ENCODE assay signal across 8 cellular contexts in the genomic region with DNA sequence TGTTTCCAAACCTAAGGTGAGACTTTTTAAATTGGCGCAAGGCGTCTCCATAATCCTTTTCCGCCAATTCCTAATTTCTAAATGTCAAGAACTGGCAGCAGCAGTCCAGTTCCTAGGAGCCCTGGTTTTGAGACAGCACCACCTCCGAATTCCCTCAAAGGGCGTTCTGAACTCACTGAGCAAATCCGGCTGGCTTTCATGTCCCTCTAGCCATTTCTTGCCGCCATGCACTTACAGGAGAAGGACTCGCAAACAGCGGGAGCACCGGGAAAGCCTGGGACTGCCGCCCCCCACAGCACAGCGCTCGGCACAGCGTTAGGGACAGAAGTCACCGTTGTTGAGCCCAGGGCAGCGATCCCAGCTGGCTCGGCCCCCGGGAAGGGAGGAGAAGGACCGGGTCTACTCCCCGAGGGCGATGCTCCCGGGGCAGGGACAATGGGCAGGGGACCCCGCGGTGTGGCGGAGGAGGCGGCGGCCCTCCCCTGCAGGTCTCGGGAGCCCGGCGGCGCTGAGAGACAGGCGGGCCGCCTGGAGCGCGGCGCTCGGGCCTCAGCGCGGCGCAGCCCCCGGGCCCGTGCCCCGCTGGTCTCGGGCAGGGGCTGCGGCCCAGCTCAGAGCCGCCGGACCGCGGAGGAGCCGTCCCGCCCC. TPM values are rescaled to one million over a fixed set of nuclear protein-coding genes. Genes with fewer than 3 reads are reported as not detected.
DNase-seq lines count a peak whose midpoint lies in the region; ATAC-seq and TF ChIP-seq lines count a peak whose summit lies in the region.

No MANE protein-coding gene starts in this region.

- peaks cover 73% of the 10 kb centered on the region for H3K4me1 Mint-ChIP-seq in activated T-helper 1 cell treated with anti-CD3 and anti-CD28 coated beads, Interleukin-12 subunit alpha, Interleukin-12 subunit beta, Interleukin-2, Interleukin-4 antibody, amounts not matched to agents 30 ng/mL and 10 ng/mL and 1 ng/mL, durations not matched to agents 14 hours and 24 hours and 36 hours (ENCODE audit: low read depth)

- H3K27me3 ChIP-seq in fibroblast of lung (ENCODE audit: control insufficient read depth, insufficient read depth, low read length), result no peaks in the 10 kb centered on the region
- H3K27me3 ChIP-seq in upper lobe of right lung, result no peaks in the 10 kb centered on the region

- H3K4me3 ChIP-seq in fibroblast of lung (replicated peaks in 1 of 4; ENCODE audit: control extremely low read depth in 1 of 4, insufficient read depth in 1 of 4, low read depth in 3 of 4, low read length in 4 of 4) (peak overlapping the region; percentile 73 to 95 (median 87)), upper lobe of right lung (peak overlapping the region; percentile 87)

- H3K9me3 ChIP-seq in fibroblast of lung (ENCODE audit: control insufficient read depth, insufficient read depth, low read depth, low read length) (no peaks in the 10 kb centered on the region), upper lobe of right lung (no peaks in the 10 kb centered on the region)

- no peak overlapping the region for H2AFZ ChIP-seq in fibroblast of lung (ENCODE audit: low read length)

- H3K36me3 ChIP-seq in fibroblast of lung (ENCODE audit: control insufficient read depth, insufficient read depth, low read length), result no peaks in the 10 kb centered on the region
- H3K36me3 ChIP-seq in upper lobe of right lung, result peaks cover 4% of the 10 kb centered on the region

- H3K4me1 ChIP-seq in fibroblast of lung (ENCODE audit: control insufficient read depth, extremely low read depth, insufficient read depth, low read length) (peaks cover 27% of the 10 kb centered on the region), upper lobe of right lung (peaks cover 53% of the 10 kb centered on the region)

- ATAC-seq in HG02870 (IDR thresholded peaks at IDR 0.05; ENCODE audit: unreplicated experiment) (peak; percentile 4), upper lobe of right lung (peak; percentile 53)

- peaks cover 56% of the 10 kb centered on the region for H3K79me2 ChIP-seq in fibroblast of lung (ENCODE audit: control insufficient read depth, insufficient read depth, low read length)

- peak overlapping the region; percentile 89 for H3K27ac Mint-ChIP-seq in activated T-helper 1 cell treated with anti-CD3 and anti-CD28 coated beads, Interleukin-12 subunit alpha, Interleukin-12 subunit beta, Interleukin-2, Interleukin-4 antibody, amounts not matched to agents 30 ng/mL and 10 ng/mL and 1 ng/mL, durations not matched to agents 14 hours and 24 hours and 36 hours

- no peaks in the 10 kb centered on the region for H4K20me1 ChIP-seq in fibroblast of lung (ENCODE audit: control insufficient read depth, extremely low read depth, insufficient read depth, low read length)

- H3K4me2 ChIP-seq in fibroblast of lung (ENCODE audit: extremely low read depth, insufficient read depth, low read length), result peak overlapping the region; percentile 69

- H3K4me3 Mint-ChIP-seq in activated T-helper 1 cell treated with anti-CD3 and anti-CD28 coated beads, Interleukin-12 subunit alpha, Interleukin-12 subunit beta, Interleukin-2, Interleukin-4 antibody, amounts not matched to agents 30 ng/mL and 10 ng/mL and 1 ng/mL, durations not matched to agents 14 hours and 24 hours and 36 hours, result peak overlapping the region; percentile 94

- no peaks in the 10 kb centered on the region for H3K27me3 Mint-ChIP-seq in activated T-helper 1 cell treated with anti-CD3 and anti-CD28 coated beads, Interleukin-12 subunit alpha, Interleukin-12 subunit beta, Interleukin-2, Interleukin-4 antibody, amounts not matched to agents 30 ng/mL and 10 ng/mL and 1 ng/mL, durations not matched to agents 14 hours and 24 hours and 36 hours (ENCODE audit: insufficient read depth)

- H3K27ac ChIP-seq in fibroblast of lung (ENCODE audit: insufficient read depth, low read length) (peak overlapping the region; percentile 88), upper lobe of right lung (peak overlapping the region; percentile 86)

- no peak for TF ChIP-seq CTCF in fibroblast of lung (conservative IDR thresholded peaks at IDR 0.05 in 1 of 2, IDR thresholded peaks at IDR 0.05 in 1 of 2; ENCODE audit: low read depth in 1 of 2, low read length in 2 of 2)
- TF ChIP-seq CTCF in upper lobe of right lung (IDR thresholded peaks at IDR 0.05), result no peak

- H3K36me3 Mint-ChIP-seq in activated T-helper 1 cell treated with anti-CD3 and anti-CD28 coated beads, Interleukin-12 subunit alpha, Interleukin-12 subunit beta, Interleukin-2, Interleukin-4 antibody, amounts not matched to agents 30 ng/mL and 10 ng/mL and 1 ng/mL, durations not matched to agents 14 hours and 24 hours and 36 hours (ENCODE audit: low read depth), result peaks cover 18% of the 10 kb centered on the region

- DNase-seq in SIG-M5 treated with dmso at 0.1 percent for 504 hours (lab: John Stamatoyannopoulos, UW; ENCODE audit: unreplicated experiment) (peak; percentile 26), SIG-M5 (lab: John Stamatoyannopoulos, UW) (no peak), NCI-H345 treated with DMSO at 0.1 percent for 48 hours (lab: John Stamatoyannopoulos, UW; ENCODE audit: unreplicated experiment) (peak; percentile 23), fibroblast of lung (ENCODE audit: low read depth in 2 of 2) (peak; percentile 52 to 54), myocyte (ENCODE audit: low read depth) (peak; percentile 63), upper lobe of right lung (peak; percentile 76)
- no peak for DNase-seq in activated T-helper 1 cell treated with anti-CD3 and anti-CD28 coated beads, Interleukin-12 subunit alpha, Interleukin-12 subunit beta, Interleukin-2, Interleukin-4 antibody, amounts not matched to agents 30 ng/mL and 10 ng/mL and 1 ng/mL, durations not matched to agents 14 hours and 24 hours and 36 hours (ENCODE audit: low spot score)

- H3K9ac ChIP-seq in fibroblast of lung (ENCODE audit: insufficient read depth, low read length), result peak overlapping the region; percentile 95

- H3K9me3 Mint-ChIP-seq in activated T-helper 1 cell treated with anti-CD3 and anti-CD28 coated beads, Interleukin-12 subunit alpha, Interleukin-12 subunit beta, Interleukin-2, Interleukin-4 antibody, amounts not matched to agents 30 ng/mL and 10 ng/mL and 1 ng/mL, durations not matched to agents 14 hours and 24 hours and 36 hours, result no peaks in the 10 kb centered on the region

- intact Hi-C loops in activated T-helper 1 cell treated with anti-CD3 and anti-CD28 coated beads, Interleukin-12 subunit alpha, Interleukin-12 subunit beta, Interleukin-2, Interleukin-4 antibody, amounts not matched to agents 30 ng/mL and 10 ng/mL and 1 ng/mL, durations not matched to agents 14 hours and 24 hours and 36 hours (cut with micrococcal nuclease), result loop anchor here (1.0 to 10.0 kb wide), 10 partner anchors 9 to 1170 kb away; a partner anchor contains a TSS
- intact Hi-C loops in upper lobe of right lung (cut with DNase I), result no loop called here

RNA-seq across cellular contexts. Expression of a gene that starts 0.5 kb away (rescaled TPM):
- 80.2 and 87.3 TPM in 2 replicates for total RNA-seq in activated T-helper 1 cell treated with anti-CD3 and anti-CD28 coated beads, Interleukin-12 subunit alpha, Interleukin-12 subunit beta, Interleukin-2, Interleukin-4 antibody, amounts not matched to agents 30 ng/mL and 10 ng/mL and 1 ng/mL, durations not matched to agents 14 hours and 24 hours and 36 hours
- total RNA-seq in fibroblast of lung (24.7 and 43.4 TPM in 2 replicates), myocyte (19.2 and 23.7 TPM in 2 replicates), upper lobe of right lung (81.6 TPM)
- polyA plus RNA-seq in fibroblast of lung, result 60.0 and 61.6 TPM in 2 replicates
- 90.7 and 110 TPM in 2 replicates for polyA plus RNA-seq in fibroblast of lung (2012)
- 91.7 and 92.6 TPM in 2 replicates for polyA minus RNA-seq in fibroblast of lung (ENCODE audit: low replicate concordance)
- 42.8 TPM for polyA plus RNA-seq in myocyte (2012)

Comparison
In these comparisons a context has a peak if more than half of its experiments do, and no peak if none do; other contexts are left out.
1. DNase-seq: peak in SIG-M5 treated with dmso at 0.1 percent for 504 hours (single experiment), NCI-H345 treated with DMSO at 0.1 percent for 48 hours (single experiment), fibroblast of lung (2 of 2), myocyte (single experiment) and upper lobe of right lung (single experiment); none in SIG-M5 (single experiment) and activated T-helper 1 cell treated with anti-CD3 and anti-CD28 coated beads, Interleukin-12 subunit alpha, Interleukin-12 subunit beta, Interleukin-2, Interleukin-4 antibody, amounts not matched to agents 30 ng/mL and 10 ng/mL and 1 ng/mL, durations not matched to agents 14 hours and 24 hours and 36 hours (single experiment).